Comparison of ENCODE assay signal across 8 cellular contexts in genomic region chr1:172135076-172135672, GRCh38.
DNase-seq lines count a peak whose midpoint lies in the region; ATAC-seq and TF ChIP-seq lines count a peak whose summit lies in the region.

No MANE protein-coding gene starts in this region.

- H3K36me3 ChIP-seq in RWPE2 (ENCODE audit: low read depth): no peaks in the 10 kb centered on the region
- no peaks in the 10 kb centered on the region for H3K36me3 ChIP-seq in upper lobe of right lung

- intact Hi-C loops in upper lobe of right lung (cut with DNase I): no loop called here

- H3K9me3 ChIP-seq in RWPE2 (ENCODE audit: severe bottlenecking) (no peaks in the 10 kb centered on the region), upper lobe of right lung (no peaks in the 10 kb centered on the region)

- H3K27ac ChIP-seq in 22Rv1 (no peak overlapping the region), RWPE2 (ENCODE audit: poor library complexity, severe bottlenecking) (no peak overlapping the region), upper lobe of right lung (no peak overlapping the region)

- H3K4me3 ChIP-seq in RWPE2 (ENCODE audit: severe bottlenecking) (no peak overlapping the region), foreskin fibroblast (ENCODE audit: low read depth in 1 of 2, low read length in 2 of 2) (no peak overlapping the region), upper lobe of right lung (no peak overlapping the region)

- H3K27me3 ChIP-seq in RWPE2 (ENCODE audit: insufficient read depth, poor library complexity, severe bottlenecking) (no peaks in the 10 kb centered on the region), upper lobe of right lung (no peaks in the 10 kb centered on the region)

- TF ChIP-seq CTCF in 22Rv1 (IDR thresholded peaks at IDR 0.05) (peak; percentile 61), GM12874 (IDR thresholded peaks at IDR 0.05; ENCODE audit: insufficient read depth, low read depth, low read length) (peak; percentile 47; the same call in 1 of the 2 replicates), RWPE2 (IDR thresholded peaks at IDR 0.05; ENCODE audit: poor library complexity, severe bottlenecking) (peak; percentile 53), foreskin fibroblast (IDR thresholded peaks at IDR 0.05; ENCODE audit: low read depth, low read length) (peak; percentile 27), upper lobe of right lung (IDR thresholded peaks at IDR 0.05) (peak; percentile 51)

- no peak for DNase-seq in RWPE2 (ENCODE audit: low spot score)
- no peak for DNase-seq in foreskin fibroblast
- no peak for DNase-seq in upper lobe of right lung
- DNase-seq in NK-92 treated with Interleukin-12 subunit alpha and Interleukin-12 subunit beta, amount 100 ng/mL, for 24 hours (lab: John Stamatoyannopoulos, UW): no peak
- DNase-seq in NCI-H1092 treated with DMSO at 0.1 percent for 48 hours (lab: John Stamatoyannopoulos, UW): no peak

- ATAC-seq in RWPE2 (ENCODE audit: low read depth) (no peak), upper lobe of right lung (no peak), GM19035 (IDR thresholded peaks at IDR 0.05; ENCODE audit: unreplicated experiment) (no peak)

- H3K4me1 ChIP-seq in RWPE2 (ENCODE audit: insufficient read depth, poor library complexity, severe bottlenecking): peaks cover 6% of the 10 kb centered on the region
- H3K4me1 ChIP-seq in upper lobe of right lung: peaks cover 3% of the 10 kb centered on the region
